In genomic region chr10:34081948-34082347, GRCh38 we compare ENCODE assay signal across 1 cellular context.
TF ChIP-seq lines count a peak whose summit lies in the region.

No MANE protein-coding gene starts in this region.

TF ChIP-seq in GM23338, 12 proteins besides CTCF, POLR2A, EP300 and RAD21 (continued from another document):
- TF ChIP-seq ZNF462 (CRISPR knock-in tag; IDR thresholded peaks at IDR 0.05) (no peak), ZNF331 (CRISPR knock-in tag; IDR thresholded peaks at IDR 0.05; ENCODE audit: low read depth) (no peak), JUNB (IDR thresholded peaks at IDR 0.05; ENCODE audit: unreplicated experiment) (no peak), STAT1 (IDR thresholded peaks at IDR 0.05; ENCODE audit: unreplicated experiment) (no peak)
- TF ChIP-seq, protein P1, sequence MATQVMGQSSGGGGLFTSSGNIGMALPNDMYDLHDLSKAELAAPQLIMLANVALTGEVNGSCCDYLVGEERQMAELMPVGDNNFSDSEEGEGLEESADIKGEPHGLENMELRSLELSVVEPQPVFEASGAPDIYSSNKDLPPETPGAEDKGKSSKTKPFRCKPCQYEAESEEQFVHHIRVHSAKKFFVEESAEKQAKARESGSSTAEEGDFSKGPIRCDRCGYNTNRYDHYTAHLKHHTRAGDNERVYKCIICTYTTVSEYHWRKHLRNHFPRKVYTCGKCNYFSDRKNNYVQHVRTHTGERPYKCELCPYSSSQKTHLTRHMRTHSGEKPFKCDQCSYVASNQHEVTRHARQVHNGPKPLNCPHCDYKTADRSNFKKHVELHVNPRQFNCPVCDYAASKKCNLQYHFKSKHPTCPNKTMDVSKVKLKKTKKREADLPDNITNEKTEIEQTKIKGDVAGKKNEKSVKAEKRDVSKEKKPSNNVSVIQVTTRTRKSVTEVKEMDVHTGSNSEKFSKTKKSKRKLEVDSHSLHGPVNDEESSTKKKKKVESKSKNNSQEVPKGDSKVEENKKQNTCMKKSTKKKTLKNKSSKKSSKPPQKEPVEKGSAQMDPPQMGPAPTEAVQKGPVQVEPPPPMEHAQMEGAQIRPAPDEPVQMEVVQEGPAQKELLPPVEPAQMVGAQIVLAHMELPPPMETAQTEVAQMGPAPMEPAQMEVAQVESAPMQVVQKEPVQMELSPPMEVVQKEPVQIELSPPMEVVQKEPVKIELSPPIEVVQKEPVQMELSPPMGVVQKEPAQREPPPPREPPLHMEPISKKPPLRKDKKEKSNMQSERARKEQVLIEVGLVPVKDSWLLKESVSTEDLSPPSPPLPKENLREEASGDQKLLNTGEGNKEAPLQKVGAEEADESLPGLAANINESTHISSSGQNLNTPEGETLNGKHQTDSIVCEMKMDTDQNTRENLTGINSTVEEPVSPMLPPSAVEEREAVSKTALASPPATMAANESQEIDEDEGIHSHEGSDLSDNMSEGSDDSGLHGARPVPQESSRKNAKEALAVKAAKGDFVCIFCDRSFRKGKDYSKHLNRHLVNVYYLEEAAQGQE (IDR thresholded peaks at IDR 0.05; ENCODE audit: unreplicated experiment): no peak
TF ChIP-seq in GM23338: peak in this region for 0.
